In the genomic region with DNA sequence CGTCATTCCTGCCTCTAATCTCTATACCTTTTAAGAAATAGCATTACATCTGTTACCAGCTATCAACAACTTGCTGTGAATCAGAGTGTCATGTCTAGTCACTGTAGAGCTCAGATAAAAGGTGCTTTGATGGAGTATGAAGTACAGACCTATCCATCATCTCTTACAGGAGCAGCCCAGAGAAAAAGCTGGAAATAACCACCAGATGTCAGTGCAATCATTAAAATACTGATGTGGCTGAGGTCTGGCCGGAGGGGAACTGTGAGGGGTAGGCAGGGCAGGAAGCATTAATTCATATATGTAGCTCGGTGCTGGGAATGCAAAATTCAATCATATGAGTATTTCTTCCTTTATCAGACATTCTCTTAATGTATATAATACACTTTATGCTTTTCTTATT, we compare ENCODE assay signal across 1 cellular context.
TF ChIP-seq lines count a peak whose summit lies in the region.

No MANE protein-coding gene starts in this region.

TF ChIP-seq in HepG2, 621 proteins besides CTCF, POLR2A, EP300 and RAD21 (continued from another document):
- TF ChIP-seq SMC3 (IDR thresholded peaks at IDR 0.05; ENCODE audit: low read length) = peak; percentile 84
